8 cellular contexts compared by ENCODE assay signal in genomic region chr7:123580406-123581161, GRCh38. TPM values are rescaled to one million over a fixed set of nuclear protein-coding genes. Genes with fewer than 3 reads are reported as not detected.
DNase-seq lines count a peak whose midpoint lies in the region; ATAC-seq and TF ChIP-seq lines count a peak whose summit lies in the region.

No MANE protein-coding gene starts in this region.

- DNase-seq in Right ventricle myocardium inferior (ENCODE audit: missing footprints) (no peak), cardiac septum (ENCODE audit: low spot score) (no peak), HCT116 (ENCODE audit: low read depth, low spot score) (peak; percentile 35), NCI-H1417 (lab: John Stamatoyannopoulos, UW) (peak; percentile 49 to 82 (median 59)), left ventricle myocardium inferior (no peak), spleen (no peak)
- DNase-seq in effector memory CD4-positive, alpha-beta T cell: no peak

- POLR2A ChIA-PET in HCT116 (lab: Charles Lee): no interaction called here

- H3K27me3 ChIP-seq in HCT116 (ENCODE audit: insufficient read depth, low read length) (no peaks in the 10 kb centered on the region), left ventricle myocardium inferior (ENCODE audit: low read depth) (no peaks in the 10 kb centered on the region), spleen (replicated peaks in 1 of 7) (peaks cover 0 to 13% (median 0%) of the 10 kb centered on the region in 7 donors)
- peaks cover 7% of the 10 kb centered on the region for H3K27me3 ChIP-seq in effector memory CD4-positive, alpha-beta T cell (replicated peaks; ENCODE audit: control insufficient read depth, insufficient read depth, low read length, poor library complexity, severe bottlenecking)

- WGBS in spleen, 5 donors: 38 to 46% (median 42%) methylated on average over 8 of the region's 8 CpGs

- TF ChIP-seq POLR2A in HCT116 (IDR thresholded peaks at IDR 0.05; ENCODE audit: borderline replicate concordance, extremely low read depth, insufficient read depth, insufficient read length): no peak
- TF ChIP-seq POLR2A in spleen (IDR thresholded peaks at IDR 0.05): no peak

- H3K9me3 ChIP-seq in HCT116 (ENCODE audit: control insufficient read depth in 1 of 2, insufficient read depth in 1 of 2, low read depth in 1 of 2, low read length in 2 of 2) (no peaks in the 10 kb centered on the region), left ventricle myocardium inferior (replicated peaks) (no peaks in the 10 kb centered on the region), spleen (no peaks in the 10 kb centered on the region)
- H3K9me3 ChIP-seq in effector memory CD4-positive, alpha-beta T cell (ENCODE audit: control insufficient read depth, low read length): no peaks in the 10 kb centered on the region

- H3K4me3 ChIP-seq in HCT116 (replicated peaks in 1 of 2; ENCODE audit: low read depth in 1 of 2, low read length in 2 of 2) (no peak overlapping the region), left ventricle myocardium inferior (no peak overlapping the region), spleen (no peak overlapping the region)
- H3K4me3 ChIP-seq in effector memory CD4-positive, alpha-beta T cell (ENCODE audit: insufficient read depth, low read depth, low read length, poor library complexity, severe bottlenecking): no peak overlapping the region

- H3K9ac ChIP-seq in HCT116 (ENCODE audit: low read length): no peak overlapping the region

- H4K20me1 ChIP-seq in HCT116 (ENCODE audit: insufficient read depth): no peaks in the 10 kb centered on the region

- CTCF ChIA-PET in HCT116 (lab: Charles Lee): interaction anchor here (0.8 to 1.6 kb wide), 3 partner anchors 86 to 292 kb away, joined by 3 to 5 read pairs (median 4); no protein-coding TSS in a partner anchor

- H3K27ac ChIP-seq in HCT116 (ENCODE audit: low read depth, low read length) (no peak overlapping the region), VCaP (no peak overlapping the region), left ventricle myocardium inferior (replicated peaks) (no peak overlapping the region), spleen (no peak overlapping the region)
- no peak overlapping the region for H3K27ac ChIP-seq in effector memory CD4-positive, alpha-beta T cell (ENCODE audit: insufficient read depth, low read length, poor library complexity, severe bottlenecking)

- no TSS peak for BruUV-seq in HCT116 (replicated peaks; lab: Mats Ljungman, UMichigan)

- peak; percentile 79 for TF ChIP-seq RAD21 in HCT116 (IDR thresholded peaks at IDR 0.05; ENCODE audit: low read depth)

- RAD21 ChIA-PET in HCT116 (lab: Charles Lee; ENCODE audit: low non-redundant PET in 1 of 2, low total read pairs in 2 of 2, uncharacterized antibody in 2 of 2, unreplicated experiment in 2 of 2): no interaction called here

- H3K4me2 ChIP-seq in HCT116 (ENCODE audit: low read length): peak overlapping the region; percentile 42

- H3K79me2 ChIP-seq in HCT116 (ENCODE audit: insufficient read depth, low read length): no peaks in the 10 kb centered on the region

- H3K9me2 ChIP-seq in HCT116 (ENCODE audit: insufficient read depth): no peaks in the 10 kb centered on the region

- H3K4me1 ChIP-seq in HCT116 (ENCODE audit: control insufficient read depth in 1 of 2, insufficient read depth in 2 of 2, low read length in 2 of 2) (no peaks in the 10 kb centered on the region), left ventricle myocardium inferior (peaks cover 6% of the 10 kb centered on the region), spleen (no peaks in the 10 kb centered on the region)
- H3K4me1 ChIP-seq in effector memory CD4-positive, alpha-beta T cell (ENCODE audit: control insufficient read depth, insufficient read depth, low read length, poor library complexity, severe bottlenecking): no peaks in the 10 kb centered on the region

- H3K36me3 ChIP-seq in HCT116 (ENCODE audit: control insufficient read depth in 1 of 2, insufficient read depth in 2 of 2, low read length in 2 of 2) (no peaks in the 10 kb centered on the region), left ventricle myocardium inferior (no peaks in the 10 kb centered on the region), spleen (no peaks in the 10 kb centered on the region)
- H3K36me3 ChIP-seq in effector memory CD4-positive, alpha-beta T cell (ENCODE audit: control insufficient read depth, insufficient read depth, low read length): no peaks in the 10 kb centered on the region

- ATAC-seq in Right ventricle myocardium inferior: peak; percentile 65
- ATAC-seq in HCT116: peak; percentile 98

- intact Hi-C loops in Right ventricle myocardium inferior (cut with DNase I) (loop anchor here (5.0 kb wide), 1 partner anchor 122 kb away; no protein-coding TSS in a partner anchor), cardiac septum (cut with DNase I) (loop anchor here (2.0 to 5.0 kb wide), 4 partner anchors 57 to 287 kb away; no protein-coding TSS in a partner anchor), HCT116 (cut with micrococcal nuclease) (loop anchor here (2.0 to 5.0 kb wide), 4 partner anchors 102 to 292 kb away; no protein-coding TSS in a partner anchor), left ventricle myocardium inferior (cut with micrococcal nuclease) (no loop called here), spleen (cut with DNase I; ENCODE audit: low total_unique reads) (no loop called here)

- H2AFZ ChIP-seq in HCT116 (ENCODE audit: low read depth, low read length, poor library complexity, severe bottlenecking): peak overlapping the region; percentile 84

- TF ChIP-seq CTCF in HCT116 (IDR thresholded peaks at IDR 0.05 in 2 of 3, conservative IDR thresholded peaks at IDR 0.05 in 1 of 3; ENCODE audit: borderline replicate concordance in 1 of 3, insufficient read depth in 1 of 3, low read depth in 2 of 3, low read length in 2 of 3) (peak; percentile 58 to 85 (median 82)), VCaP (conservative IDR thresholded peaks at IDR 0.05) (peak; percentile 94), left ventricle myocardium inferior (IDR thresholded peaks at IDR 0.05; ENCODE audit: borderline replicate concordance) (peak; percentile 77), spleen (IDR thresholded peaks at IDR 0.05 in 8 of 11, conservative IDR thresholded peaks at IDR 0.05 in 3 of 11) (peak in 6 of 11 experiments; percentile 11 to 41 (median 22))

TF ChIP-seq in HCT116, 20 proteins besides CTCF, POLR2A, EP300 and RAD21:
- peak; percentile 74 for TF ChIP-seq YY1 (IDR thresholded peaks at IDR 0.05; ENCODE audit: extremely low read depth, insufficient replicate concordance, low read depth, low read length)
- peak; percentile 64; the same call in 1 of the 2 replicates for TF ChIP-seq CBX3 (IDR thresholded peaks at IDR 0.05; ENCODE audit: low read depth)
- TF ChIP-seq ZFX (IDR thresholded peaks at IDR 0.05): no peak

RNA-seq across cellular contexts. Expression of gene ASB15, which starts 21.0 kb away (rescaled TPM):
- total RNA-seq in Right ventricle myocardium inferior: 77.3 TPM
- 20.0 TPM for total RNA-seq in cardiac septum
- not detected for total RNA-seq in HCT116 (2021; ENCODE audit: unreplicated experiment)
- not detected in 2 replicates for polyA plus RNA-seq in HCT116 (2012)
- 76.8 TPM for total RNA-seq in left ventricle myocardium inferior
- not detected for total RNA-seq in spleen
- polyA plus RNA-seq in spleen: under 1 TPM in 1 of 3 donors, not detected in 2; 0.03 TPM

RNA-seq across cellular contexts. Expression of gene NDUFA5, which starts 23.0 kb away (rescaled TPM):
- 307 TPM for total RNA-seq in Right ventricle myocardium inferior
- total RNA-seq in cardiac septum: 210 TPM
- 64.2 TPM for total RNA-seq in HCT116 (2021; ENCODE audit: unreplicated experiment)
- 12.7 and 13.0 TPM in 2 replicates for polyA plus RNA-seq in HCT116 (2012)
- 378 TPM for total RNA-seq in left ventricle myocardium inferior
- 10 to 100 TPM; 40.6 to 60.5 (median 48.8) TPM for total RNA-seq in spleen
- 10 to 100 TPM; 67.4 to 85.2 (median 76.0) TPM for polyA plus RNA-seq in spleen

RNA-seq across cellular contexts. Expression of gene IQUB, which starts 46.2 kb away (rescaled TPM):
- total RNA-seq in Right ventricle myocardium inferior (0.54 TPM), cardiac septum (0.78 TPM), HCT116 (2021; ENCODE audit: unreplicated experiment) (0.79 TPM), left ventricle myocardium inferior (0.38 TPM), spleen (1 to 10 TPM in 1 of 7 donors, under 1 TPM in 6; 0.16 to 1.0 (median 0.43) TPM)
- 0.12 and 0.22 TPM in 2 replicates for polyA plus RNA-seq in HCT116 (2012)
- polyA plus RNA-seq in spleen: under 1 TPM; 0.05 to 0.07 (median 0.06) TPM

Comparison
In these comparisons a context has a peak if more than half of its experiments do, and no peak if none do; other contexts are left out.
1. intact Hi-C loops: an anchor here in Right ventricle myocardium inferior (5.0 kb wide), cardiac septum (2.0 to 5.0 kb wide) and HCT116 (2.0 to 5.0 kb wide); none called in left ventricle myocardium inferior and spleen.
2. DNase-seq: peak in HCT116 (single experiment) and NCI-H1417 (3 of 3); none in Right ventricle myocardium inferior (single experiment), cardiac septum (single experiment), left ventricle myocardium inferior (single experiment), spleen (single experiment) and effector memory CD4-positive, alpha-beta T cell (0 of 3).
3. CTCF ChIP-seq: peak in every context shown above with its lines; median percentile 94 in VCaP; 82 in HCT116; 77 in left ventricle myocardium inferior; 22 in spleen.
4. RNA of gene ASB15, which starts 21.0 kb away (total RNA-seq): 77.3 TPM in Right ventricle myocardium inferior (single experiment), 76.8 TPM in left ventricle myocardium inferior (single experiment) and 20.0 TPM in cardiac septum (single experiment); not detected in HCT116 (single experiment) and not detected in spleen; every median in the first group is over 10 times any median in the second.